In the genomic region with DNA sequence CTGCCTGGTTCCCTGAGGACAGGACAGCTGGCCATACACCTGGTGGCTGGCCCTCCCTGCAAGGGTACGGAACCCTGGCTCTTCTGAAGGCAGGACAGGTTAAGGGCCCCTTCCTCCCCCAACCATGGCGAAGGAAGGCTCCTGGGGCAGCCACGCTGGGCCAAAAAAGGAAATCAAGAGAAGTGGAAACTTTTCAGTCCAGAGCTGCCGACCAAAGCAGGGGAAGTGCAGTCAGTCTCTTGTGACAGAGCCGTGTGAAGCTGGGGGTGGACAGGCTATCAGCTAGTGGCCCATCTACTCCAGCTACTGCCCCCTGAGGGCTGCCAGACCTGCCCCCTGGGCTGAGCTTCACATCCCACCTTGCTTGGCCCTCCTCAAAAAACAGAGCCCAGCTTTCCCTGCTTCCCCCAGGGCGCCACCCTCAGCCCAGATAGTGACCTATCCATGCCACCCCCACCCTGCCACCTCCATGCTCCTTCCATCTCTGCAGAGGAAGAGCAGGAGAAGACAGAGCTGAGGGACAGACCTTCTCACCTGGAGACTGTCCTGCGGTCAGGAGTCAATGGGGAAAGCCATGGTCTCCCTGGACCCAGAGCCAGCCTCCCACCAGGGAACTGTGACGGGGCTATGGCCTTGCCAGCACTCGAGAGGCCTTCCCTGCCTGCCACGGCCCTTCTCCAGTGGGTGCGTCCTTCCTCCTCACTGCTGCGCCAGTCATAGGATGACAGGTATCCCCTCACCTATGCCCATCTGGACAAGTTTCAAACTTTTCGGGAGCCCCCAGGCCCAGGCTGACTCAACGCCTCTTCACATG, we compare ENCODE assay signal across 12 cellular contexts. TPM values are rescaled to one million over a fixed set of nuclear protein-coding genes. Genes with fewer than 3 reads are reported as not detected.
DNase-seq lines count a peak whose midpoint lies in the region; ATAC-seq, FAIRE-seq and TF ChIP-seq lines count a peak whose summit lies in the region.
"Had no signal": no experiment of that assay in that cellular context is flagged by ENCODE, and none has a peak within 500 bp of the region (broad histone marks: within the 10 kb centered on the region; RNA-seq: fewer than 3 reads in every experiment).

No MANE protein-coding gene starts in this region.

- no peak for DNase-seq in cardiac muscle cell (ENCODE audit: low read depth in 1 of 2, low spot score in 1 of 2)
- DNase-seq in Right ventricle myocardium superior, result no peak
- DNase-seq in cerebellum (ENCODE audit: low spot score), result peak; percentile 14
- DNase-seq in testis, result no peak
- DNase-seq in upper lobe of left lung, result no peak
- DNase-seq in D341Med (ENCODE audit: low spot score), result no peak
- DNase-seq in RCC 7860 (ENCODE audit: low spot score), result no peak
- DNase-seq: NCI-H1417, SHP77 had no signal

- peaks cover 11% of the 10 kb centered on the region for H3K4me1 ChIP-seq in cardiac muscle cell (ENCODE audit: low read depth)
- peaks cover 74% of the 10 kb centered on the region for H3K4me1 ChIP-seq in OCI-LY3 (ENCODE audit: low read length)
- peaks cover 79% of the 10 kb centered on the region for H3K4me1 ChIP-seq in testis
- H3K4me1 ChIP-seq in upper lobe of left lung, result peaks cover 11 to 20% (median 19%) of the 10 kb centered on the region in 4 donors

- peaks cover 87% of the 10 kb centered on the region for H4K20me1 ChIP-seq in OCI-LY3 (ENCODE audit: insufficient read depth, low read length)

- no peak for FAIRE-seq in RCC 7860 (lab: Jason Lieb, UNC)

- H3K4me2 ChIP-seq in OCI-LY3 (ENCODE audit: low read length), result peak overlapping the region; percentile 95

- no peak for TF ChIP-seq CTCF in cardiac muscle cell (IDR thresholded peaks at IDR 0.05; ENCODE audit: low read depth, low read length)
- peak; percentile 26 for TF ChIP-seq CTCF in OCI-LY3 (IDR thresholded peaks at IDR 0.05; ENCODE audit: low read depth, low read length)
- no peak for TF ChIP-seq CTCF in testis (IDR thresholded peaks at IDR 0.05)
- no peak for TF ChIP-seq CTCF in upper lobe of left lung (IDR thresholded peaks at IDR 0.05)

- peak overlapping the region; percentile 58 for H3K27ac ChIP-seq in cardiac muscle cell
- H3K27ac ChIP-seq in OCI-LY3 (ENCODE audit: low read length), result peak overlapping the region; percentile 85
- H3K27ac ChIP-seq in testis, result peak overlapping the region; percentile 70 to 73
- H3K27ac ChIP-seq in upper lobe of left lung, result no peak overlapping the region
- H3K27ac ChIP-seq: prostate gland had no signal

- H3K27me3 ChIP-seq in cardiac muscle cell (no peaks in the 10 kb centered on the region), OCI-LY3 (ENCODE audit: low read depth, low read length) (no peaks in the 10 kb centered on the region), testis (no peaks in the 10 kb centered on the region), upper lobe of left lung (peaks cover 0 to 14% (median 6%) of the 10 kb centered on the region in 4 donors)

- intact Hi-C loops in Right ventricle myocardium superior (cut with DNase I) (no loop called here), testis (cut with DNase I; ENCODE audit: low total_unique reads) (no loop called here)

- TF ChIP-seq EP300 in upper lobe of left lung (IDR thresholded peaks at IDR 0.05), result no peak

- no peak overlapping the region for H3K4me3 ChIP-seq in cardiac muscle cell
- H3K4me3 ChIP-seq in OCI-LY3 (ENCODE audit: low read length), result peak overlapping the region; percentile 95
- no peak overlapping the region for H3K4me3 ChIP-seq in testis
- H3K4me3 ChIP-seq in upper lobe of left lung, result no peak overlapping the region
- H3K4me3 ChIP-seq: coronary artery, prostate gland had no signal

- H3K9me3 ChIP-seq in cardiac muscle cell (ENCODE audit: low read depth) (no peaks in the 10 kb centered on the region), OCI-LY3 (ENCODE audit: insufficient read depth, low read length) (no peaks in the 10 kb centered on the region), testis (no peaks in the 10 kb centered on the region), upper lobe of left lung (no peaks in the 10 kb centered on the region)
- H3K9me3 ChIP-seq: prostate gland had no signal

- no peak overlapping the region for H2AFZ ChIP-seq in OCI-LY3 (ENCODE audit: low read depth, low read length)

- ATAC-seq in Right ventricle myocardium superior (ENCODE audit: poor library complexity), result no peak
- no peak for ATAC-seq in upper lobe of left lung (ENCODE audit: low FRiP score in 2 of 2)

- peaks cover 98% of the 10 kb centered on the region for H3K79me2 ChIP-seq in OCI-LY3 (ENCODE audit: low read length)

- H3K36me3 ChIP-seq in cardiac muscle cell (no peaks in the 10 kb centered on the region), OCI-LY3 (replicated peaks; ENCODE audit: low read depth, low read length) (peaks cover 89% of the 10 kb centered on the region), testis (ENCODE audit: low read depth, missing control alignments) (no peaks in the 10 kb centered on the region), upper lobe of left lung (no peaks in the 10 kb centered on the region)
- H3K36me3 ChIP-seq: prostate gland had no signal

- no peak for TF ChIP-seq POLR2A in testis (IDR thresholded peaks at IDR 0.05)
- no peak for TF ChIP-seq POLR2A in upper lobe of left lung (IDR thresholded peaks at IDR 0.05)

- WGBS in testis, 2 donors, result 62 to 66% methylated on average over 3 to 14 of the region's 14 CpGs
- WGBS in upper lobe of left lung, 2 donors, result 78 to 88% methylated on average over 14 of the region's 14 CpGs

- peak overlapping the region; percentile 99 for H3K9ac ChIP-seq in OCI-LY3 (ENCODE audit: low read length)

RNA-seq across cellular contexts. Expression of a gene that starts 4.6 kb away (rescaled TPM):
- total RNA-seq in cardiac muscle cell, result 8.7 and 11.9 TPM in 2 replicates
- 0.99 and 3.3 TPM in 2 replicates for polyA plus RNA-seq in cardiac muscle cell
- 1.2 TPM for total RNA-seq in Right ventricle myocardium superior
- total RNA-seq in cerebellum, result 18.1 TPM
- total RNA-seq in testis, result 100 to 1,000 TPM; 217 to 220 TPM
- polyA plus RNA-seq in testis (ENCODE audit: insufficient read depth, low read depth, low replicate concordance), result 80.7 TPM
- total RNA-seq in upper lobe of left lung, result 1 to 10 TPM; 1.0 to 9.1 (median 5.3) TPM

RNA-seq across cellular contexts. Expression of a gene that starts 31.8 kb away (rescaled TPM):
- 74.3 and 88.4 TPM in 2 replicates for total RNA-seq in cardiac muscle cell
- 130 and 135 TPM in 2 replicates for polyA plus RNA-seq in cardiac muscle cell
- total RNA-seq in Right ventricle myocardium superior, result 44.6 TPM
- total RNA-seq in cerebellum, result 18.8 TPM
- 10 to 100 TPM; 61.9 to 70.6 TPM for total RNA-seq in testis
- 104 TPM for polyA plus RNA-seq in testis (ENCODE audit: insufficient read depth, low read depth, low replicate concordance)
- total RNA-seq in upper lobe of left lung, result 10 to 100 TPM; 22.0 to 53.1 (median 48.6) TPM

Comparison
In these comparisons a context has a peak if more than half of its experiments do, and no peak if none do; other contexts are left out.
1. H3K27ac ChIP-seq: peak in cardiac muscle cell (single experiment), OCI-LY3 (single experiment) and testis (2 of 2); none in upper lobe of left lung (0 of 4).
2. RNA of a gene that starts 4.6 kb away (total RNA-seq): 217 to 220 TPM in testis; 18.1 TPM in cerebellum (single experiment), 8.7 to 11.9 TPM in cardiac muscle cell, 1.0 to 9.1 TPM in upper lobe of left lung and 1.2 TPM in Right ventricle myocardium superior (single experiment); every median in the first group is over 10 times any median in the second.